In the genomic region with DNA sequence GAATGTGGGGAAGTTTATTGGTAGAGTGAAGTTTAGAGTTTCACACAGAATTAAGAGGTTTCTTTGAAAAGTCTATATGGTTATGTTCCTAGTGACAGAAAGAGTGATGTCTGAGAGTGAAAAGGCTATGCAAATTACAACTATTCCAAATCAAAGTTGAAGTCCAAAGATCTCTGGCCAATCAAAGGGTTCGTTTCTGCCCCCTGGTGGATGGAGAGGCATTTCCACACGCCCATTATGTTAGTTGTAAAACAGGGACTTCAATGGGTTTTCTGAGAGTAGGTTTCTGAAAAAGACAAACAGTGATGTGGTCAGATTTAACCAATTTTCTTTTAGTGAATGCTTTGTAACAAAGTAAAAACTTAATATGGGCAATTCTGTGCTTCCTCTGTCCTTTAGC, we compare ENCODE assay signal across 8 cellular contexts.
DNase-seq lines count a peak whose midpoint lies in the region; ATAC-seq and TF ChIP-seq lines count a peak whose summit lies in the region.

No MANE protein-coding gene starts in this region.

- DNase-seq in CD14-positive monocyte (ENCODE audit: low spot score) (no peak), HK-2 (ENCODE audit: unreplicated experiment) (peak; percentile 15), astrocyte of the cerebellum (ENCODE audit: low read depth) (peak; percentile 24), nephron progenitor cell (peak; percentile 42), GDM1 (lab: John Stamatoyannopoulos, UW) (no peak), HuH-7.5 (ENCODE audit: low spot score) (no peak), NCI-H345 (lab: John Stamatoyannopoulos, UW) (no peak)

- peak; percentile 81 for ATAC-seq in GM18502 (IDR thresholded peaks at IDR 0.05; ENCODE audit: poor library complexity, unreplicated experiment)

- H3K36me3 Mint-ChIP-seq in CD14-positive monocyte (no peaks in the 10 kb centered on the region), nephron progenitor cell (ENCODE audit: low read depth) (no peaks in the 10 kb centered on the region)

- in situ Hi-C loops in astrocyte of the cerebellum (cut with HindIII; ENCODE audit: low sequenced_read_pairs): no loop called here

- TF ChIP-seq CTCF in CD14-positive monocyte (IDR thresholded peaks at IDR 0.05): peak; percentile 58
- peak; percentile 77 for TF ChIP-seq CTCF in astrocyte of the cerebellum (IDR thresholded peaks at IDR 0.05; ENCODE audit: low read depth, low read length, missing control alignments)
- peak; percentile 67 for TF ChIP-seq CTCF in nephron progenitor cell (IDR thresholded peaks at IDR 0.05)

- H3K27me3 Mint-ChIP-seq in CD14-positive monocyte (ENCODE audit: low read depth in 3 of 3) (peaks cover 9 to 14% (median 10%) of the 10 kb centered on the region in 3 donors), nephron progenitor cell (ENCODE audit: low read depth, poor library complexity) (peaks cover 4% of the 10 kb centered on the region)

- H3K4me1 Mint-ChIP-seq in CD14-positive monocyte: no peaks in the 10 kb centered on the region
- peaks cover 79% of the 10 kb centered on the region for H3K4me1 Mint-ChIP-seq in nephron progenitor cell

- H3K4me3 Mint-ChIP-seq in CD14-positive monocyte (no peak overlapping the region), nephron progenitor cell (no peak overlapping the region)

- intact Hi-C loops in CD14-positive monocyte (cut with micrococcal nuclease): no loop called here

- H3K4me3 ChIP-seq in astrocyte of the cerebellum (ENCODE audit: low read depth, low read length): no peak overlapping the region

- H3K27ac Mint-ChIP-seq in CD14-positive monocyte (no peak overlapping the region), nephron progenitor cell (no peak overlapping the region)

- H3K9me3 Mint-ChIP-seq in CD14-positive monocyte (peaks cover 0 to 2% (median 0%) of the 10 kb centered on the region in 7 donors), nephron progenitor cell (no peaks in the 10 kb centered on the region)

Comparison
In these comparisons a context has a peak if more than half of its experiments do, and no peak if none do; other contexts are left out.
1. DNase-seq: peak in HK-2 (single experiment), astrocyte of the cerebellum (single experiment) and nephron progenitor cell (single experiment); none in CD14-positive monocyte (single experiment), GDM1 (single experiment), HuH-7.5 (single experiment) and NCI-H345 (single experiment).
2. Peak in every context shown above with its lines, with median percentiles within 50 percentile points of each other: CTCF ChIP-seq.